ENCODE assay signal across 9 cellular contexts in the genomic region with DNA sequence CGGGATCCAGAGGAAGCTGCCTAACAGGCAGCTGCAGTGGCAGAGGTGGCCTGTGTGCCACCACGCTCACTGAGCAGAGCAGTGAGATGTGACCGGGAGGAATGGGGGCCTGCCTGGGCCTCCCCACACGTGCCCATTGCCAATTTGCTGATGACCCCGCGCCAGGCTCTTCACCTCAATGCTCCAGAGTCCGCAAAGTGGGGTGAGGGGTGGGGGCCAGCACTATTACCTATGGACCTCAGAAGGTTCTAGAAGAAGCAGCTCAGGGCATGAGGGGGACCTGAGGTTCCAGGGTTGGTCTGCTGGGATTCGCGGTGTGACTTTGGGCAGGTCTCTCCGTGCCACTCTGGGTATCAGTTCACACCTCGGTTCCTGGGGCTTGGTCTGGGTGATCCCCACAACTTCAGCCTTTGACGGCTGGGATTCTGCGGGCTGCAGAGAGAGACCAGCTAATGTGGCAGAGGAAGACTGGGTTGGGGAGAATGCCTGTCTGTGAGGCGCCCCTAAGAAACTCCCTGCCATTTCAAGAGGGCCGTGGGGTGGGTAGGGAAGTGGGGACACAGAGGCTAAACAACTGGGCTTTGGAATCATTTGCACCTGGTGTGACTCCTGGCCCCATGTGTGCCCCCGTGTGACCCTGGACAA.
"Had no signal": no experiment of that assay in that cellular context is flagged by ENCODE, and none has a peak within 500 bp of the region (broad histone marks: within the 10 kb centered on the region; RNA-seq: fewer than 3 reads in every experiment).

No MANE protein-coding gene starts in this region.

- H2AFZ ChIP-seq: GM23338 had no signal

- FAIRE-seq: H1, H54, K562 had no signal

- DNase-seq: H9, HCEC 1CT, IMR-90, KG1 had no signal

- ATAC-seq: GM23338, K562 had no signal

- H3K4me3 ChIP-seq: GM23338, K562 had no signal

- H3K4me2 ChIP-seq: GM23338 had no signal

- H3K27ac ChIP-seq: HL-60 had no signal
